In genomic region chrX:117711774-117712173, GRCh38 we compare ENCODE assay signal across 26 cellular contexts.
"Had no signal": no experiment of that assay in that cellular context is flagged by ENCODE, and none has a peak within 500 bp of the region (broad histone marks: within the 10 kb centered on the region; RNA-seq: fewer than 3 reads in every experiment).

No MANE protein-coding gene starts in this region.

- H3K9me3 ChIP-seq: body of pancreas, colonic mucosa, left lung, lower lobe of right lung, suprapubic skin, tibial artery, upper lobe of right lung had no signal

- H3K4me1 ChIP-seq: body of pancreas, colonic mucosa, left lung, lower lobe of right lung, suprapubic skin, tibial artery, upper lobe of right lung had no signal

- DNase-seq: activated CD4-positive, alpha-beta T cell treated with anti-CD3 and anti-CD28 coated beads for 4 hours; activated CD4-positive, alpha-beta T cell treated with anti-CD3 and anti-CD28 coated beads, Interleukin-2, amount 50 U/mL, for 48 hours; activated CD8-positive, alpha-beta memory T cell treated with anti-CD3 and anti-CD28 coated beads for 24 hours; activated effector memory CD4-positive, alpha-beta T cell treated with Interleukin-2 at 50 U/mL for 16 hours; activated naive CD4-positive, alpha-beta T cell treated with Interleukin-2 at 50 U/mL for 16 hours; body of pancreas; cerebellar nuclear complex; colonic mucosa; effector CD8-positive, alpha-beta T cell; left lung; lower lobe of right lung; mesenchymal stem cell; natural killer cell; posterior cingulate gyrus; stimulated activated CD4-positive, alpha-beta T cell treated with anti-CD3 and anti-CD28 coated beads, Interleukin-15, amount 100 ng/mL, for 24 hours; stimulated activated CD4-positive, alpha-beta T cell treated with anti-CD3 and anti-CD28 coated beads, Interleukin-2, amount 100 ng/mL, for 24 hours; stimulated activated naive B cell treated with anti-CD40 and anti-IgM and Interleukin-4, amounts not matched to agents 10 μg/mL and 1 μg/mL and 100 μg/mL, for 72 hours; tibial artery; upper lobe of right lung had no signal

- H3K27me3 Mint-ChIP-seq: activated naive CD8-positive, alpha-beta T cell; stimulated activated naive B cell treated with anti-CD40 and anti-IgM and Interleukin-4, amounts not matched to agents 10 μg/mL and 1 μg/mL and 100 μg/mL, for 72 hours had no signal

- FAIRE-seq: endometrium, frontal cortex, islet of Langerhans had no signal

- ATAC-seq: body of pancreas; left lung; lower lobe of right lung; natural killer cell; right cardiac atrium; stimulated activated naive B cell treated with anti-CD40 and anti-IgM and Interleukin-4, amounts not matched to agents 10 μg/mL and 1 μg/mL and 100 μg/mL, for 72 hours; upper lobe of right lung had no signal

- H3K9me3 Mint-ChIP-seq: natural killer cell had no signal

- H3K27ac ChIP-seq: body of pancreas, cardiac muscle cell, colonic mucosa, left lung, lower lobe of right lung, suprapubic skin, tibial artery, upper lobe of right lung had no signal

- H3K4me1 Mint-ChIP-seq: natural killer cell; stimulated activated naive B cell treated with anti-CD40 and anti-IgM and Interleukin-4, amounts not matched to agents 10 μg/mL and 1 μg/mL and 100 μg/mL, for 72 hours had no signal

- H3K36me3 Mint-ChIP-seq: activated naive CD8-positive, alpha-beta T cell; natural killer cell; stimulated activated naive B cell treated with anti-CD40 and anti-IgM and Interleukin-4, amounts not matched to agents 10 μg/mL and 1 μg/mL and 100 μg/mL, for 72 hours had no signal

- H3K4me3 Mint-ChIP-seq: activated naive CD8-positive, alpha-beta T cell; natural killer cell; stimulated activated naive B cell treated with anti-CD40 and anti-IgM and Interleukin-4, amounts not matched to agents 10 μg/mL and 1 μg/mL and 100 μg/mL, for 72 hours had no signal

- H3K27me3 ChIP-seq: body of pancreas, cardiac muscle cell, colonic mucosa, suprapubic skin, tibial artery, upper lobe of right lung had no signal

- H3K27ac Mint-ChIP-seq: activated naive CD8-positive, alpha-beta T cell; natural killer cell; stimulated activated naive B cell treated with anti-CD40 and anti-IgM and Interleukin-4, amounts not matched to agents 10 μg/mL and 1 μg/mL and 100 μg/mL, for 72 hours had no signal

- H3K36me3 ChIP-seq: cardiac muscle cell, colonic mucosa, left lung, lower lobe of right lung, suprapubic skin, tibial artery, upper lobe of right lung had no signal

- H3K4me3 ChIP-seq: body of pancreas, cardiac muscle cell, colonic mucosa, left lung, lower lobe of right lung, suprapubic skin, tibial artery, upper lobe of right lung had no signal
